Comparison of ENCODE assay signal across 20 cellular contexts in genomic region chr1:179187708-179188471, GRCh38. TPM values are rescaled to one million over a fixed set of nuclear protein-coding genes. Genes with fewer than 3 reads are reported as not detected.
DNase-seq lines count a peak whose midpoint lies in the region; ATAC-seq, FAIRE-seq and TF ChIP-seq lines count a peak whose summit lies in the region.
"Had no signal": no experiment of that assay in that cellular context is flagged by ENCODE, and none has a peak within 500 bp of the region (broad histone marks: within the 10 kb centered on the region; RNA-seq: fewer than 3 reads in every experiment).

No MANE protein-coding gene starts in this region.

- DNase-seq in CD1c-positive myeloid dendritic cell (ENCODE audit: extremely low spot score) = peak; percentile 39
- DNase-seq in IMR-90 = peak; percentile 22
- DNase-seq in chondrocyte (ENCODE audit: low spot score) = no peak
- no peak for DNase-seq in pancreas
- no peak for DNase-seq in OCI-M2 (lab: John Stamatoyannopoulos, UW; ENCODE audit: unreplicated experiment)
- DNase-seq in NCI-H345 treated with DMSO at 0.1 percent for 48 hours (lab: John Stamatoyannopoulos, UW; ENCODE audit: unreplicated experiment) = no peak
- DNase-seq: DMS79; NCI-H1417 treated with DMSO at 0.1 percent for 48 hours; NCI-H2029; NCI-H748 treated with DMSO at 0.1 percent for 48 hours; NK-92 treated with Interleukin-12 subunit alpha and Interleukin-12 subunit beta, amount 100 ng/mL, for 24 hours; Right ventricle myocardium superior had no signal

- H3K4me1 ChIP-seq in IMR-90 (ENCODE audit: control insufficient read depth, insufficient read depth, low read length) = peaks cover 2% of the 10 kb centered on the region; the same call in 1 of the 2 replicates
- H3K4me1 ChIP-seq in pancreas = peaks cover 0 to 3% (median 0%) of the 10 kb centered on the region in 3 donors

- H2BK20ac ChIP-seq in IMR-90 (ENCODE audit: low read depth, low read length) = no peak overlapping the region

- H3K4me3 ChIP-seq in IMR-90 (ENCODE audit: insufficient read depth, low read depth, low read length) (no peak overlapping the region), pancreas (no peak overlapping the region)
- H3K4me3 ChIP-seq: A549, BLaER1, SK-N-MC had no signal

- peak overlapping the region; percentile 62 for H3K27ac Mint-ChIP-seq in chondrocyte (ENCODE audit: unreplicated experiment)

- no peaks in the 10 kb centered on the region for H3K36me3 ChIP-seq in IMR-90 (ENCODE audit: control insufficient read depth, insufficient read depth, low read length)
- H3K36me3 ChIP-seq in pancreas = no peaks in the 10 kb centered on the region

- no peak overlapping the region for H4K8ac ChIP-seq in IMR-90 (ENCODE audit: low read depth in 2 of 2, low read length in 2 of 2)

- H3K79me1 ChIP-seq in IMR-90 (ENCODE audit: low read depth in 1 of 2, low read length in 2 of 2) = peaks cover 30 to 37% of the 10 kb centered on the region in 2 experiments

- no peak overlapping the region for H4K91ac ChIP-seq in IMR-90 (ENCODE audit: insufficient read depth, low read depth, low read length)

- intact Hi-C loops in IMR-90 (cut with micrococcal nuclease) (no loop called here), pancreas (cut with DNase I) (no loop called here)

- peak; percentile 17 for FAIRE-seq in pancreas (lab: Jason Lieb, UNC)
- FAIRE-seq: A549, D721Med, H1, HepG2 had no signal

- no peak overlapping the region for H3K4me3 Mint-ChIP-seq in chondrocyte (ENCODE audit: unreplicated experiment)

- H3K4me1 Mint-ChIP-seq in chondrocyte (ENCODE audit: low read depth) = peaks cover 13% of the 10 kb centered on the region

- no peaks in the 10 kb centered on the region for H4K20me1 ChIP-seq in IMR-90 (ENCODE audit: insufficient read depth, low read length)

- dilution Hi-C loops in IMR-90 (cut with HindIII; ENCODE audit: low sequenced_read_pairs, unreplicated experiment) = no loop called here

- no peak overlapping the region for H3K23ac ChIP-seq in IMR-90 (ENCODE audit: low read depth, low read length)

- no peak overlapping the region for H2BK15ac ChIP-seq in IMR-90 (ENCODE audit: low read depth, low read length)

- no peak overlapping the region for H3K4ac ChIP-seq in IMR-90 (ENCODE audit: low read depth, low read length)

- TF ChIP-seq RAD21 in IMR-90 (IDR thresholded peaks at IDR 0.05; ENCODE audit: low read length) = no peak

- no peak overlapping the region for H3K14ac ChIP-seq in IMR-90 (replicated peaks; ENCODE audit: low read depth, low read length)

- H4K5ac ChIP-seq in IMR-90 (ENCODE audit: low read depth, low read length) = no peak overlapping the region

- H2BK120ac ChIP-seq in IMR-90 (ENCODE audit: low read depth, low read length) = no peak overlapping the region

- H2BK5ac ChIP-seq in IMR-90 (ENCODE audit: low read depth, low read length, poor library complexity, severe bottlenecking) = no peak overlapping the region

- H3K56ac ChIP-seq in IMR-90 (ENCODE audit: extremely low read depth, insufficient read depth, low read length) = no peak overlapping the region

- peaks cover 1% of the 10 kb centered on the region for H3K36me3 Mint-ChIP-seq in chondrocyte (ENCODE audit: low read depth)

- POLR2A ChIA-PET in IMR-90 (lab: Charles Lee; ENCODE audit: unreplicated experiment) = no interaction called here

- H3K9me3 ChIP-seq in IMR-90 (ENCODE audit: control insufficient read depth, insufficient read depth, low read length) = no peaks in the 10 kb centered on the region
- H3K9me3 ChIP-seq in pancreas = no peaks in the 10 kb centered on the region
- H3K9me3 ChIP-seq: A549 had no signal

- H3K9ac ChIP-seq in IMR-90 (ENCODE audit: low read depth, low read length) = no peak overlapping the region
- H3K9ac ChIP-seq: BLaER1, KMS-11 had no signal

- CTCF ChIA-PET in IMR-90 (lab: Yijun Ruan, JAX) = interaction anchor here (0.6 kb wide), 1 partner anchor 28 kb away, joined by 3 read pairs; no protein-coding TSS in a partner anchor

- TF ChIP-seq CTCF in IMR-90 (conservative IDR thresholded peaks at IDR 0.05; ENCODE audit: low read depth, low read length) (no peak), chondrocyte (IDR thresholded peaks at IDR 0.05) (no peak), pancreas (IDR thresholded peaks at IDR 0.05) (no peak)

- H3K18ac ChIP-seq in IMR-90 (ENCODE audit: low read depth, low read length) = no peak overlapping the region; the same call in 1 of the 2 replicates

- H3K9me3 Mint-ChIP-seq in chondrocyte (ENCODE audit: low read depth) = no peaks in the 10 kb centered on the region

- no peaks in the 10 kb centered on the region for H3K27me3 Mint-ChIP-seq in chondrocyte (ENCODE audit: low read depth)

- no peak overlapping the region for H2AFZ ChIP-seq in IMR-90 (replicated peaks; ENCODE audit: low read length, poor library complexity)

- in situ Hi-C loops in IMR-90 (cut with MboI; ENCODE audit: low sequenced_read_pairs) = no loop called here

- WGBS in IMR-90 (ENCODE audit: extremely low coverage in 2 of 2, insufficient read length in 1 of 2), 2 experiments = no CpG with 5 or more reads among the region's 8 CpGs
- WGBS in pancreas, 2 donors = 93 to 95% methylated on average over 8 of the region's 8 CpGs

- H2AK9ac ChIP-seq in IMR-90 (replicated peaks; ENCODE audit: low read depth, low read length, poor library complexity) = no peak overlapping the region

- ATAC-seq in IMR-90 (ENCODE audit: low read depth) (0 out of 2 replicates have a peak, but pooled peaks have one; percentile 24), pancreas (no peak), HG02852 (IDR thresholded peaks at IDR 0.05; ENCODE audit: unreplicated experiment) (no peak)
- ATAC-seq: A549, HepG2 had no signal

- no peak for TF ChIP-seq POLR2A in IMR-90 (IDR thresholded peaks at IDR 0.05; ENCODE audit: low read depth, low read length)

- H3K27ac ChIP-seq in IMR-90 (ENCODE audit: insufficient read depth, low read length) (no peak overlapping the region), pancreas (no peak overlapping the region)
- H3K27ac ChIP-seq: A549, BLaER1, KMS-11, SK-N-MC had no signal

- H2AK5ac ChIP-seq in IMR-90 (ENCODE audit: low read depth, low read length) = no peak overlapping the region

- no TSS peak for BruUV-seq in IMR-90 (replicated peaks; lab: Mats Ljungman, UMichigan)

- 0 out of 2 replicates have a peak, but pooled peaks cover 4% of the 10 kb centered on the region for H3K9me1 ChIP-seq in IMR-90 (ENCODE audit: insufficient read depth, low read length)

- peak overlapping the region; percentile 41; the same call in 1 of the 2 replicates for H3K4me2 ChIP-seq in IMR-90 (ENCODE audit: low read depth, low read length)
- H3K4me2 ChIP-seq: A549, BLaER1, KMS-11 had no signal

- H3K27me3 ChIP-seq in IMR-90 (ENCODE audit: control insufficient read depth, insufficient read depth, low read length) (no peaks in the 10 kb centered on the region), pancreas (no peaks in the 10 kb centered on the region)
- H3K27me3 ChIP-seq: BLaER1 had no signal

TF ChIP-seq in IMR-90, 13 proteins besides CTCF, POLR2A, EP300 and RAD21:
- TF ChIP-seq ELK1 (IDR thresholded peaks at IDR 0.05; ENCODE audit: borderline replicate concordance, low read depth, low read length) (no peak), NFE2L2 (IDR thresholded peaks at IDR 0.05; ENCODE audit: low read depth, low read length) (no peak), MAZ (IDR thresholded peaks at IDR 0.05; ENCODE audit: borderline replicate concordance, low read depth, low read length) (no peak), USF2 (IDR thresholded peaks at IDR 0.05; ENCODE audit: low read depth, low read length) (no peak), MXI1 (IDR thresholded peaks at IDR 0.05; ENCODE audit: borderline replicate concordance, low read depth, low read length) (no peak), RFX5 (IDR thresholded peaks at IDR 0.05; ENCODE audit: low read depth, low read length) (no peak), BHLHE40 (IDR thresholded peaks at IDR 0.05; ENCODE audit: low read depth, low read length) (no peak), MAFK (IDR thresholded peaks at IDR 0.05; ENCODE audit: low read depth, low read length) (no peak)
TF ChIP-seq in IMR-90: peak in this region for 0.

RNA-seq across cellular contexts. Expression of gene ABL2, which starts 41.6 kb away (rescaled TPM):
- total RNA-seq in IMR-90 (2012; rRNA removed) = 88.3 and 110 TPM in 2 replicates
- polyA plus RNA-seq in IMR-90 (2012; rRNA removed) = 9.0 and 9.7 TPM in 2 replicates
- 2.6 and 2.9 TPM in 2 replicates for polyA plus RNA-seq in IMR-90 (2012; cell fraction: cytosol; rRNA removed)
- polyA plus RNA-seq in IMR-90 (2012; cell fraction: nucleus; rRNA removed; ENCODE audit: low replicate concordance) = 17.3 and 33.4 TPM in 2 replicates
- total RNA-seq in chondrocyte = 23.1 to 29.9 TPM (median 24.5 TPM) in 3 replicates
- total RNA-seq in pancreas = 10 to 100 TPM in 2 of 6 donors, 1 to 10 TPM in 4; 8.0 to 13.8 (median 9.2) TPM
- 1 to 10 TPM; 3.4 to 3.6 TPM for polyA plus RNA-seq in pancreas

Comparison
In these comparisons a context has a peak if more than half of its experiments do, and no peak if none do; other contexts are left out.
1. DNase-seq: peak in CD1c-positive myeloid dendritic cell (single experiment) and IMR-90 (single experiment); none in chondrocyte (single experiment), pancreas (0 of 6), OCI-M2 (single experiment) and NCI-H345 treated with DMSO at 0.1 percent for 48 hours (single experiment).